8 cellular contexts compared by ENCODE assay signal in genomic region chr14:35808658-35809563, GRCh38. TPM values are rescaled to one million over a fixed set of nuclear protein-coding genes. Genes with fewer than 3 reads are reported as not detected.
DNase-seq lines count a peak whose midpoint lies in the region; ATAC-seq, FAIRE-seq and TF ChIP-seq lines count a peak whose summit lies in the region.
"Not testable (repeated sequence)": the region's sequence is repeated elsewhere in the genome, so short reads cannot be mapped to it uniquely, and the experiment has no call there.

Gene RALGAPA1, minus strand, starts transcription at chr14:35809295. Its CDS starts 460 bp downstream, at chr14:35808835.

- peak within 1 kb of the TSS; percentile 83 for H3K27ac ChIP-seq in Karpas-422 (ENCODE audit: low read length)
- peak within 1 kb of the TSS; percentile 91 to 97 (median 94) for H3K27ac ChIP-seq in esophagus squamous epithelium

- intact Hi-C loops in esophagus squamous epithelium (cut with DNase I), result not testable (repeated sequence)

- H3K27me3 ChIP-seq in Karpas-422 (ENCODE audit: low read length); esophagus squamous epithelium: not testable (repeated sequence)

- H3K9me2 ChIP-seq in Karpas-422 (replicated peaks; ENCODE audit: insufficient read depth, low read length), result not testable (repeated sequence)

- H2AFZ ChIP-seq in Karpas-422 (ENCODE audit: low read length), result peak within 1 kb of the TSS; percentile 66

- not testable (repeated sequence) for FAIRE-seq in RCC 7860 (lab: Jason Lieb, UNC)

- H4K20me1 ChIP-seq in Karpas-422 (ENCODE audit: insufficient read depth, low read depth, low read length), result not testable (repeated sequence)

- H3K36me3 ChIP-seq in Karpas-422 (ENCODE audit: insufficient read depth, low read length); esophagus squamous epithelium: not testable (repeated sequence)

- WGBS in esophagus squamous epithelium, 2 donors, result 1% methylated on average over 13 to 34 of the region's 64 CpGs

- H3K4me1 ChIP-seq in Karpas-422 (ENCODE audit: low read length), result peaks cover 24% of the 10 kb centered on the region
- peaks cover 9 to 29% (median 13%) of the 10 kb centered on the region in 3 donors for H3K4me1 ChIP-seq in esophagus squamous epithelium

- peak within 1 kb of the TSS; percentile 88 for H3K4me2 ChIP-seq in Karpas-422 (ENCODE audit: low read depth, low read length, poor library complexity, severe bottlenecking)

- H3K79me2 ChIP-seq in Karpas-422 (ENCODE audit: low read length), result peaks cover 46% of the 10 kb centered on the region

- ATAC-seq in GM21825 (IDR thresholded peaks at IDR 0.05; ENCODE audit: unreplicated experiment), result peak; percentile 98

- H3K9ac ChIP-seq in Karpas-422 (ENCODE audit: low read length), result peak within 1 kb of the TSS; percentile 87

- peak within 1 kb of the TSS; percentile 98 for H3K4me3 ChIP-seq in Karpas-422 (ENCODE audit: low read length)
- H3K4me3 ChIP-seq in esophagus squamous epithelium, result peak within 1 kb of the TSS; percentile 57 to 82 (median 80)

- peak in 3 of 4 donors; percentile 91 to 97 (median 96) for TF ChIP-seq POLR2A in esophagus squamous epithelium (IDR thresholded peaks at IDR 0.05)

- peak in 4 of 6 experiments; percentile 21 to 63 (median 48) for TF ChIP-seq CTCF in esophagus squamous epithelium (IDR thresholded peaks at IDR 0.05)

- DNase-seq in Daoy (ENCODE audit: low read depth), result peak; percentile 98
- peak; percentile 99 for DNase-seq in Karpas-422
- peak; percentile 87 for DNase-seq in RCC 7860 (ENCODE audit: low spot score)
- DNase-seq in activated T-helper 1 cell treated with Interleukin-2 at 50 U/mL for 16 hours (ENCODE audit: low read depth), result peak; percentile 85
- peak; percentile 91 for DNase-seq in esophagus squamous epithelium (lab: John Stamatoyannopoulos, UW)
- DNase-seq in myocyte (ENCODE audit: low read depth), result peak; percentile 98
- DNase-seq in stimulated activated CD8-positive, alpha-beta memory T cell treated with anti-CD3 and anti-CD28 coated beads, Interleukin-7, amount 100 ng/mL, for 48 hours (ENCODE audit: extremely low read depth in 1 of 2, low read depth in 1 of 2), result peak; percentile 79 to 87

- not testable (repeated sequence) for H3K9me3 ChIP-seq in Karpas-422 (ENCODE audit: low read length); esophagus squamous epithelium

RNA-seq across cellular contexts. Expression of gene RALGAPA1, which starts in this region (rescaled TPM):
- total RNA-seq in Daoy (2014; rRNA removed; shearing (Covaris generic)), result 12.9 and 13.9 TPM in 2 replicates
- 54.3 and 138 TPM in 2 replicates for total RNA-seq in Karpas-422 (2014; rRNA removed; shearing (Covaris generic); ENCODE audit: low replicate concordance)
- total RNA-seq in esophagus squamous epithelium, result 10 to 100 TPM; 22.5 to 78.6 (median 39.8) TPM
- 23.3 and 25.0 TPM in 2 replicates for total RNA-seq in myocyte
- 4.9 TPM for polyA plus RNA-seq in myocyte (2012)

Comparison
In these comparisons a context has a peak if more than half of its experiments do, and no peak if none do; other contexts are left out.
1. Peak in every context shown above with its lines: DNase-seq, ATAC-seq, H3K4me3 ChIP-seq and H3K27ac ChIP-seq.